1 cellular context compared by ENCODE assay signal in the genomic region with DNA sequence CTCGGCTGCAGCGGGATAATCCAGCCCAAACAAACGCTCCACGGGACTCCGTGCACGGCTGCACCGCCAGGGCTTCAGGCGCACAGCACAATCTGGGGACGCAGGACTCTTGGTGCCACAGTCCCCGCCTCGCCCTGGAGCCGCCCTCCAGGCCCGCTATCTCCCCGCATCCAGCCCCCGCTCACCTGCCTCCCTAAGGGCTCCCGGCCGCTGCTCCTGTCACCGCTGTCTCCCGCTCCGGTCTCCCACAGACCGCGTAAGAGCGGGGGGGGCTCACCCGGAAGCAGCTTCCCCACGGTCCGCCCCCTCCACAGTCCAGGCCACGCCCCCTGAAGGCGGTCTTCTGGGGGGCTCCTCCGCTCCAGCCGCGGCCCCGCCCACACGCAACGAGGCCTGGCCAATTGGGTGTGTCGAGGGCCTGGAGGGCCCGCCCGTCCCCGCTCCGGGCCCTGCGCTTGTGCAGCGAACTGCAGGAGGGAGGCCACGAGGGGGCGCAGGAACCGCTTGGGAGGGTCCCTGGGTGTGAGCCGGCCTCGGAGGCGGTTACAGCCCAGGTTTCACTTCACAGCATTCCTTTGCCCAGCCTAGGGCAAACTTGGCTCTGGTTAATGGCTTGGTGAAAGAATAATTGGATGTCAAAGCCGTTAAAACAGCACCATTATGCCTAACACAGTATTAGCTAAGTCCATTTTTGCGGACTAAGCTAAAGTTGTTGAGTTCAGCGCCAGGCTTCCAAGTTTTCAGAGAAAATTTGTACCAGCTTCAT.
TF ChIP-seq lines count a peak whose summit lies in the region.

TSS of gene ALAD (minus strand) at position 258 of the 766 bp plus-strand sequence. CDS start 7,725 bp downstream, outside the sequence.

TF ChIP-seq in SK-N-SH, 30 proteins besides CTCF, POLR2A, EP300 and RAD21 (continued from another document):
- TF ChIP-seq REST (IDR thresholded peaks at IDR 0.05; ENCODE audit: low read depth, low read length) (no peak), IRF3 (IDR thresholded peaks at IDR 0.05; ENCODE audit: low read depth, low read length) (no peak), GATA2 (CRISPR knock-in tag; IDR thresholded peaks at IDR 0.05) (no peak), USF1 (IDR thresholded peaks at IDR 0.05; ENCODE audit: borderline replicate concordance, low read depth) (no peak), MXI1 (IDR thresholded peaks at IDR 0.05; ENCODE audit: low read depth, low read length) (peak; percentile 73), CHD2 (IDR thresholded peaks at IDR 0.05; ENCODE audit: low read length, partially characterized antibody) (peak; percentile 54), FOXJ3 (CRISPR knock-in tag; IDR thresholded peaks at IDR 0.05) (no peak), YY1 (IDR thresholded peaks at IDR 0.05; ENCODE audit: low read depth) (no peak), RXRA (IDR thresholded peaks at IDR 0.05; ENCODE audit: borderline replicate concordance, low read depth) (no peak), PBX3 (IDR thresholded peaks at IDR 0.05) (no peak), JUND (IDR thresholded peaks at IDR 0.05) (no peak), TAF1 (IDR thresholded peaks at IDR 0.05; ENCODE audit: borderline replicate concordance, low read depth, low read length) (peak; percentile 11; the same call in 1 of the 2 replicates), MEF2A (IDR thresholded peaks at IDR 0.05; ENCODE audit: borderline replicate concordance, low read depth) (no peak), RCOR1 (IDR thresholded peaks at IDR 0.05; ENCODE audit: low read length) (peak; percentile 59)
